ENCODE assay signal across 15 cellular contexts in genomic region chr2:182207049-182207746, GRCh38.
A peak's percentile ranks its signal among the peaks of the same experiment; 100 is the strongest.
DNase-seq lines count a peak whose midpoint lies in the region; ATAC-seq, FAIRE-seq and TF ChIP-seq lines count a peak whose summit lies in the region.
"Had no signal": no experiment of that assay in that cellular context is flagged by ENCODE, and none has a peak within 500 bp of the region (broad histone marks: within the 10 kb centered on the region; RNA-seq: fewer than 3 reads in every experiment).

No MANE protein-coding gene starts in this region.

- TF ChIP-seq POLR2A in H54 (IDR thresholded peaks at IDR 0.05; ENCODE audit: low read depth, low read length) = no peak

- no peaks in the 10 kb centered on the region for H3K9me3 ChIP-seq in left lung
- H3K9me3 ChIP-seq: BLaER1 had no signal

- H3K4me1 Mint-ChIP-seq in type B pancreatic cell (ENCODE audit: unreplicated experiment) = no peaks in the 10 kb centered on the region
- H3K4me1 Mint-ChIP-seq: activated CD4-positive, alpha-beta T cell treated with anti-CD3 and anti-CD28 coated beads for 36 hours had no signal

- no peaks in the 10 kb centered on the region for H3K36me3 Mint-ChIP-seq in type B pancreatic cell

- no peak overlapping the region for H3K4me3 Mint-ChIP-seq in type B pancreatic cell
- H3K4me3 Mint-ChIP-seq: activated CD4-positive, alpha-beta T cell treated with anti-CD3 and anti-CD28 coated beads for 36 hours; stimulated activated naive B cell treated with anti-CD40 and anti-IgM and Interleukin-4, amounts not matched to agents 10 μg/mL and 1 μg/mL and 100 μg/mL, for 72 hours had no signal

- no peaks in the 10 kb centered on the region for H3K9me3 Mint-ChIP-seq in type B pancreatic cell

- no peak for FAIRE-seq in HTR-8/SVneo (lab: Jason Lieb, UNC)
- no peak for FAIRE-seq in H54 (lab: Jason Lieb, UNC)
- FAIRE-seq: endothelial cell of umbilical vein had no signal

- intact Hi-C loops in left lung (cut with DNase I) = no loop called here

- no peaks in the 10 kb centered on the region for H3K27me3 ChIP-seq in left lung
- H3K27me3 ChIP-seq: BLaER1 had no signal

- no peaks in the 10 kb centered on the region for H3K4me1 ChIP-seq in left lung
- H3K4me1 ChIP-seq: BLaER1 had no signal

- H3K27me3 Mint-ChIP-seq in type B pancreatic cell = no peaks in the 10 kb centered on the region
- H3K27me3 Mint-ChIP-seq: stimulated activated naive B cell treated with anti-CD40 and anti-IgM and Interleukin-4, amounts not matched to agents 10 μg/mL and 1 μg/mL and 100 μg/mL, for 72 hours had no signal

- DNase-seq in astrocyte of the hippocampus (ENCODE audit: low read depth, low spot score) = peak; percentile 66
- DNase-seq in type B pancreatic cell (ENCODE audit: extremely low spot score, unreplicated experiment) = no peak
- DNase-seq in left lung = no peak
- DNase-seq in HTR-8/SVneo (ENCODE audit: insufficient read length, low spot score) = no peak
- no peak for DNase-seq in H54 (ENCODE audit: insufficient read length, low spot score)
- DNase-seq: activated CD4-positive, alpha-beta T cell treated with anti-CD3 and anti-CD28 coated beads for 36 hours; NCI-H1930; NCI-H526; stimulated activated naive B cell treated with anti-CD40 and anti-IgM and Interleukin-4, amounts not matched to agents 10 μg/mL and 1 μg/mL and 100 μg/mL, for 72 hours; T-helper 2 cell had no signal

- no peak overlapping the region for H3K27ac ChIP-seq in left lung
- H3K27ac ChIP-seq: BLaER1 had no signal

- peak; percentile 64 for ATAC-seq in GM19025 (IDR thresholded peaks at IDR 0.05; ENCODE audit: low read depth, unreplicated experiment)
- ATAC-seq in GM21786 (IDR thresholded peaks at IDR 0.05; ENCODE audit: unreplicated experiment) = peak; percentile 77
- ATAC-seq in HG03108 (IDR thresholded peaks at IDR 0.05; ENCODE audit: unreplicated experiment) = peak; percentile 64
- no peak for ATAC-seq in left lung
- ATAC-seq: activated CD4-positive, alpha-beta T cell treated with anti-CD3 and anti-CD28 coated beads for 36 hours had no signal

- no peak overlapping the region for H3K27ac Mint-ChIP-seq in type B pancreatic cell
- H3K27ac Mint-ChIP-seq: activated CD4-positive, alpha-beta T cell treated with anti-CD3 and anti-CD28 coated beads for 36 hours; stimulated activated naive B cell treated with anti-CD40 and anti-IgM and Interleukin-4, amounts not matched to agents 10 μg/mL and 1 μg/mL and 100 μg/mL, for 72 hours had no signal

- TF ChIP-seq CTCF in type B pancreatic cell (conservative IDR thresholded peaks at IDR 0.05) (no peak), left lung (IDR thresholded peaks at IDR 0.05) (no peak)

- no peak overlapping the region for H3K4me3 ChIP-seq in left lung
- H3K4me3 ChIP-seq: BLaER1 had no signal

- H3K36me3 ChIP-seq in left lung = no peaks in the 10 kb centered on the region
- H3K36me3 ChIP-seq: BLaER1 had no signal
